In genomic region chr9:9719373-9720112, GRCh38 we compare ENCODE assay signal across 20 cellular contexts.
A peak's percentile ranks its signal among the peaks of the same experiment; 100 is the strongest.
DNase-seq lines count a peak whose midpoint lies in the region; ATAC-seq, FAIRE-seq and TF ChIP-seq lines count a peak whose summit lies in the region.
"Had no signal": no experiment of that assay in that cellular context is flagged by ENCODE, and none has a peak within 500 bp of the region (broad histone marks: within the 10 kb centered on the region; RNA-seq: fewer than 3 reads in every experiment).

No MANE protein-coding gene starts in this region.

- no peak overlapping the region for H3K4ac ChIP-seq in H1 (replicated peaks; ENCODE audit: insufficient read length, low read depth, low read length)
- no peak overlapping the region for H3K4ac ChIP-seq in neuronal stem cell (ENCODE audit: low read length)

- H3K4me1 ChIP-seq in H1 (replicated peaks in 1 of 4; ENCODE audit: control insufficient read depth in 3 of 4, insufficient read depth in 4 of 4, low read length in 3 of 4) (no peaks in the 10 kb centered on the region), neuronal stem cell (ENCODE audit: control insufficient read depth in 2 of 2, insufficient read depth in 1 of 2, low read depth in 1 of 2, low read length in 2 of 2) (no peaks in the 10 kb centered on the region), body of pancreas (no peaks in the 10 kb centered on the region), uterus (no peaks in the 10 kb centered on the region)

- no peak overlapping the region for H2BK20ac ChIP-seq in H1 (ENCODE audit: low read length)

- H3K9ac ChIP-seq in H1 (replicated peaks in 1 of 4; ENCODE audit: extremely low read depth in 1 of 4, low read depth in 3 of 4, low read length in 3 of 4) (no peak overlapping the region), neuronal stem cell (ENCODE audit: low read depth, low read length, poor library complexity) (no peak overlapping the region)

- H3K9me3 ChIP-seq in H1 (ENCODE audit: insufficient read depth in 2 of 2, low read depth in 1 of 2, low read length in 1 of 2) = no peaks in the 10 kb centered on the region
- peaks cover 0 to 7% of the 10 kb centered on the region in 2 donors for H3K9me3 ChIP-seq in neuronal stem cell (replicated peaks in 1 of 2; ENCODE audit: control insufficient read depth in 2 of 2, insufficient read depth in 1 of 2, low read depth in 1 of 2, low read length in 2 of 2)
- peaks cover 0 to 7% (median 0%) of the 10 kb centered on the region in 3 donors for H3K9me3 ChIP-seq in body of pancreas
- H3K9me3 ChIP-seq in uterus = no peaks in the 10 kb centered on the region

- H4K91ac ChIP-seq in H1 (replicated peaks; ENCODE audit: insufficient read length, low read length) (no peak overlapping the region), neuronal stem cell (ENCODE audit: low read depth, low read length, poor library complexity) (no peak overlapping the region)

- TF ChIP-seq EP300 in H1 (IDR thresholded peaks at IDR 0.05; ENCODE audit: borderline replicate concordance in 1 of 2, low read depth in 2 of 2, low read length in 2 of 2) = no peak

- intact Hi-C loops in body of pancreas (cut with DNase I) = no loop called here
- intact Hi-C loops in uterus (cut with DNase I; ENCODE audit: low total_unique reads) = no loop called here

- H2AK5ac ChIP-seq in H1 (ENCODE audit: low read depth, low read length) (no peak overlapping the region), neuronal stem cell (ENCODE audit: low read depth, low read length) (no peak overlapping the region)

- H2AFZ ChIP-seq in H1 (ENCODE audit: low read length) = peak overlapping the region; percentile 64; the same call in 1 of the 2 replicates
- no peak overlapping the region for H2AFZ ChIP-seq in neuronal stem cell (ENCODE audit: low read length)

- POLR2A ChIA-PET in H1 (lab: Charles Lee; ENCODE audit: partially characterized antibody) = no interaction called here

- H4K5ac ChIP-seq in H1 (ENCODE audit: insufficient read length, low read depth, low read length) = no peak overlapping the region

- H3K79me1 ChIP-seq in H1 (ENCODE audit: low read depth, low read length) (no peaks in the 10 kb centered on the region), neuronal stem cell (ENCODE audit: low read depth, low read length) (no peaks in the 10 kb centered on the region)

- no peak overlapping the region for H3K4me2 ChIP-seq in H1 (ENCODE audit: insufficient read depth in 1 of 2, low read depth in 2 of 2, low read length in 2 of 2)
- H3K4me2 ChIP-seq in neuronal stem cell (ENCODE audit: insufficient read depth, low read length, poor library complexity, severe bottlenecking) = no peak overlapping the region

- TF ChIP-seq POLR2A in H1 (IDR thresholded peaks at IDR 0.05; ENCODE audit: control extremely low read depth in 1 of 2, low read depth in 2 of 2, low read length in 2 of 2) (no peak), body of pancreas (IDR thresholded peaks at IDR 0.05) (no peak), uterus (IDR thresholded peaks at IDR 0.05) (no peak)

- H3K18ac ChIP-seq in H1 (ENCODE audit: extremely low read depth, low read length) (no peak overlapping the region), neuronal stem cell (ENCODE audit: low read length) (no peak overlapping the region)

- H3K56ac ChIP-seq in H1 (replicated peaks; ENCODE audit: insufficient read length, low read depth, low read length) = no peak overlapping the region

- no peak overlapping the region for H2BK120ac ChIP-seq in H1 (replicated peaks; ENCODE audit: low read depth, low read length)
- H2BK120ac ChIP-seq in neuronal stem cell (ENCODE audit: low read depth, low read length) = no peak overlapping the region

- H3K14ac ChIP-seq in H1 (ENCODE audit: insufficient read length) (no peak overlapping the region), neuronal stem cell (ENCODE audit: low read length) (no peak overlapping the region)

- peak; percentile 58 to 65 for TF ChIP-seq RAD21 in H1 (IDR thresholded peaks at IDR 0.05 in 1 of 2, conservative IDR thresholded peaks at IDR 0.05 in 1 of 2; ENCODE audit: low read depth in 2 of 2, low read length in 2 of 2)

- ATAC-seq in body of pancreas = no peak
- ATAC-seq: CD8-positive, alpha-beta T cell had no signal

- H2BK12ac ChIP-seq in H1 (ENCODE audit: low read depth, low read length) (no peak overlapping the region), neuronal stem cell (ENCODE audit: low read length) (no peak overlapping the region)

- no peak overlapping the region for H2BK15ac ChIP-seq in H1 (ENCODE audit: low read length)
- H2BK15ac ChIP-seq in neuronal stem cell (ENCODE audit: low read length) = no peak overlapping the region

- FAIRE-seq in H1 (lab: Jason Lieb, UNC) = no peak
- FAIRE-seq: H54, RCC 7860 had no signal

- 93% methylated on average over 15 of the region's 16 CpGs; no CpG with 5 or more reads in 1 of the 2 experiments for WGBS in H1 (ENCODE audit: extremely low coverage in 1 of 2, insufficient coverage in 1 of 2, insufficient read length in 1 of 2, insufficient replicate concordance in 2 of 2, low coverage in 1 of 2, low lambda C conversion rate in 2 of 2, missing lambda C conversion rate in 1 of 2), 2 experiments
- no CpG with 5 or more reads among the region's 16 CpGs for WGBS in neuronal stem cell (ENCODE audit: extremely low coverage in 2 of 2, insufficient read length in 2 of 2, insufficient replicate concordance in 1 of 2), 2 donors
- 69 to 75% methylated on average over 14 to 16 of the region's 16 CpGs for WGBS in body of pancreas, 2 donors

- H3K27ac ChIP-seq in H1 (ENCODE audit: low read depth, low read length) = no peak overlapping the region
- no peak overlapping the region for H3K27ac ChIP-seq in neuronal stem cell (replicated peaks; ENCODE audit: low read length)
- H3K27ac ChIP-seq in body of pancreas = no peak overlapping the region
- H3K27ac ChIP-seq in uterus = no peak overlapping the region

- H3K27me3 ChIP-seq in H1 (replicated peaks in 1 of 4; ENCODE audit: control insufficient read depth in 3 of 4, extremely low read depth in 1 of 4, insufficient read depth in 3 of 4, low read length in 3 of 4) (no peaks in the 10 kb centered on the region), neuronal stem cell (ENCODE audit: control insufficient read depth in 3 of 3, insufficient read depth in 3 of 3, low read depth in 1 of 3, low read length in 3 of 3) (no peaks in the 10 kb centered on the region), body of pancreas (no peaks in the 10 kb centered on the region), uterus (no peaks in the 10 kb centered on the region)

- H4K8ac ChIP-seq in H1 (ENCODE audit: extremely low read depth, insufficient read depth, low read length) (no peak overlapping the region), neuronal stem cell (ENCODE audit: low read depth, low read length) (no peak overlapping the region)

- TF ChIP-seq CTCF in GM12865 (IDR thresholded peaks at IDR 0.05; ENCODE audit: insufficient read depth, low read depth, low read length, missing control alignments) (no peak), H1 (IDR thresholded peaks at IDR 0.05; ENCODE audit: control extremely low read depth in 1 of 3, insufficient read depth in 1 of 3, low read depth in 1 of 3, low read length in 3 of 3) (peak; percentile 51 to 58 (median 53)), body of pancreas (IDR thresholded peaks at IDR 0.05) (no peak), uterus (IDR thresholded peaks at IDR 0.05) (no peak)

- H3K23ac ChIP-seq in H1 (ENCODE audit: insufficient read length) (no peak overlapping the region), neuronal stem cell (ENCODE audit: low read depth, low read length, poor library complexity) (peak overlapping the region; percentile 29)

- H2BK5ac ChIP-seq in H1 (ENCODE audit: low read depth, low read length) (no peak overlapping the region), neuronal stem cell (ENCODE audit: low read length) (no peak overlapping the region)

- H3K36me3 ChIP-seq in H1 (ENCODE audit: control insufficient read depth in 2 of 4, insufficient read depth in 4 of 4, low read length in 3 of 4) = no peaks in the 10 kb centered on the region
- no peaks in the 10 kb centered on the region for H3K36me3 ChIP-seq in neuronal stem cell (replicated peaks in 1 of 2; ENCODE audit: control insufficient read depth in 2 of 2, insufficient read depth in 2 of 2, low read length in 2 of 2)
- no peaks in the 10 kb centered on the region for H3K36me3 ChIP-seq in body of pancreas (replicated peaks in 1 of 2; ENCODE audit: insufficient read depth in 1 of 2, low read depth in 2 of 2)
- no peaks in the 10 kb centered on the region for H3K36me3 ChIP-seq in uterus

- H3K23me2 ChIP-seq in H1 (ENCODE audit: low read depth, low read length) = no peaks in the 10 kb centered on the region

- CTCF ChIA-PET in H1 (lab: Charles Lee; ENCODE audit: partially characterized antibody) = interaction anchor here (0.8 kb wide), 1 partner anchor 1300 kb away, joined by 3 read pairs; no protein-coding TSS in a partner anchor

- H3K79me2 ChIP-seq in H1 (ENCODE audit: control insufficient read depth in 1 of 2, insufficient read depth in 2 of 2, low read length in 2 of 2) = no peaks in the 10 kb centered on the region

- H4K20me1 ChIP-seq in H1 (replicated peaks in 1 of 2; ENCODE audit: control insufficient read depth in 1 of 2, insufficient read depth in 2 of 2, low read length in 2 of 2) = no peaks in the 10 kb centered on the region

- peak; percentile 2 for DNase-seq in NCI-H2029 treated with DMSO at 0.1 percent for 48 hours (lab: John Stamatoyannopoulos, UW)
- DNase-seq in NCI-H2029 (lab: John Stamatoyannopoulos, UW) = no peak
- peak; percentile 2 for DNase-seq in GM12865 (ENCODE audit: low read depth)
- no peak for DNase-seq in H1 (ENCODE audit: low read depth in 1 of 2, low spot score in 2 of 2)
- no peak for DNase-seq in neuronal stem cell (ENCODE audit: low spot score)
- DNase-seq in body of pancreas = no peak
- no peak for DNase-seq in uterus
- no peak for DNase-seq in T-helper 1 cell
- DNase-seq: 8988T; C1 segment of cervical spinal cord; CD8-positive, alpha-beta T cell; DMS153; GF-D8; Kasumi-1; NCI-H1417; NCI-H1694 treated with DMSO at 0.1 percent for 48 hours; NCI-H748 treated with DMSO at 0.1 percent for 48 hours; SHP77 had no signal

- H3K4me3 ChIP-seq in GM12865 (ENCODE audit: low read depth, low read length) (no peak overlapping the region), H1 (ENCODE audit: extremely low read depth in 1 of 4, insufficient read depth in 2 of 4, low read depth in 3 of 4, low read length in 4 of 4) (no peak overlapping the region), neuronal stem cell (ENCODE audit: low read length in 2 of 2) (no peak overlapping the region), body of pancreas (no peak overlapping the region), uterus (no peak overlapping the region)

TF ChIP-seq in H1, 55 proteins besides CTCF, POLR2A, EP300 and RAD21 (continues in another document):
- TF ChIP-seq E2F6 (IDR thresholded peaks at IDR 0.05) (no peak), RBBP5 (IDR thresholded peaks at IDR 0.05; ENCODE audit: borderline replicate concordance, low read depth, low read length) (no peak), TBP (IDR thresholded peaks at IDR 0.05; ENCODE audit: low read depth, low read length) (no peak), ASH2L (IDR thresholded peaks at IDR 0.05; ENCODE audit: low read length) (no peak)

Comparison
In these comparisons a context has a peak if more than half of its experiments do, and no peak if none do; other contexts are left out.
1. DNase-seq: peak in NCI-H2029 treated with DMSO at 0.1 percent for 48 hours (single experiment) and GM12865 (single experiment); none in NCI-H2029 (single experiment), H1 (0 of 2), neuronal stem cell (single experiment), body of pancreas (0 of 4), uterus (0 of 2) and T-helper 1 cell (0 of 5).
2. CTCF ChIP-seq: peak in H1 (3 of 3); none in GM12865 (single experiment), body of pancreas (0 of 7) and uterus (0 of 4).